ENCODE assay signal across 26 cellular contexts in the genomic region with DNA sequence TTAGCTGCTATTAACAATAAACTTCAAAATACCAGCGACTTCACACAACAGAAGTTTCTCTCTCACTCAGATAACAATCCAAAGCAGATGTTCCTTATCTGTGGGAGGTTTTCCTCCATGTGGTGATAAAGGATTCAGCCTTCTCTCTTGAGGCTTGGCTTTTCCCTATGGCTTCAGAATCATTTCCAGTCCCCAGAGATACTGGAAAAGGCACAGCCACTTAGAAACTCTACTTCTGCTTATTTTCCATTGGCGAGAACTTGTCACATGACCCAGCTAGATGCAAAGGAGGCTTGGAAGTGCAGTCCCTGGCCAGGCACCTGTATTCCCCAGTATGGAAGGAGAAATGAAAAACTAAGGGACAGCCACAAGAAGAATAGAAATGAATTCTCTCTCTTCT.
DNase-seq lines count a peak whose midpoint lies in the region; ATAC-seq, FAIRE-seq and TF ChIP-seq lines count a peak whose summit lies in the region.
"Had no signal": no experiment of that assay in that cellular context is flagged by ENCODE, and none has a peak within 500 bp of the region (broad histone marks: within the 10 kb centered on the region; RNA-seq: fewer than 3 reads in every experiment).

No MANE protein-coding gene starts in this region.

- POLR2A ChIA-PET in HepG2 (lab: Yijun Ruan, JAX), result no interaction called here
- POLR2A ChIA-PET in CD8-positive, alpha-beta memory T cell (lab: Charles Lee), result no interaction called here

- no peaks in the 10 kb centered on the region for H4K20me1 ChIP-seq in HepG2 (ENCODE audit: insufficient read depth, low read length)

- CTCF ChIA-PET in HepG2 (lab: Yijun Ruan, JAX; ENCODE audit: low intra/inter-chr PET ratio, low total read pairs), result no interaction called here
- CTCF ChIA-PET in CD8-positive, alpha-beta memory T cell (lab: Charles Lee), result interaction anchor here (1.1 kb wide), 1 partner anchor 40 kb away, joined by 3 read pairs; no protein-coding TSS in a partner anchor

- H3K4me1 ChIP-seq in HepG2 (ENCODE audit: insufficient read depth, low read length), result no peaks in the 10 kb centered on the region
- H3K4me1 ChIP-seq in right lobe of liver, result no peaks in the 10 kb centered on the region
- H3K4me1 ChIP-seq in upper lobe of left lung, result no peaks in the 10 kb centered on the region
- no peaks in the 10 kb centered on the region for H3K4me1 ChIP-seq in CD8-positive, alpha-beta memory T cell (ENCODE audit: insufficient read depth, low read length)
- no peaks in the 10 kb centered on the region for H3K4me1 ChIP-seq in body of pancreas

- H2AFZ ChIP-seq in HepG2 (ENCODE audit: low read length), result no peak overlapping the region

- ATAC-seq in HepG2 (no peak), right lobe of liver (no peak), upper lobe of left lung (ENCODE audit: low FRiP score in 2 of 2) (no peak), body of pancreas (no peak)
- ATAC-seq: heart right ventricle, Right ventricle myocardium inferior, T-cell had no signal

- no TSS peak for BruUV-seq in HepG2 (replicated peaks; lab: Mats Ljungman, UMichigan)

- no peak overlapping the region for H3K4me3 Mint-ChIP-seq in CD8-positive, alpha-beta memory T cell
- H3K4me3 Mint-ChIP-seq: activated T-cell treated with anti-CD3 and anti-CD28 coated beads, Interleukin-2, amount 50 U/mL, for 24 hours; neural crest cell; T-cell; type B pancreatic cell had no signal

- 0% methylated on average over 2 of the region's 2 CpGs for WGBS in HepG2 (ENCODE audit: low lambda C conversion rate)
- 39% methylated on average over 2 of the region's 2 CpGs for WGBS in right lobe of liver (ENCODE audit: insufficient coverage, low coverage, low lambda C conversion rate, missing lambda C conversion rate)
- 59 to 60% methylated on average over 2 of the region's 2 CpGs for WGBS in upper lobe of left lung, 2 donors
- 40 to 46% methylated on average over 2 of the region's 2 CpGs for WGBS in body of pancreas, 2 donors

- no peak overlapping the region for H3K4me3 ChIP-seq in HepG2 (replicated peaks in 1 of 3; ENCODE audit: insufficient read depth in 1 of 3, low read depth in 2 of 3, low read length in 3 of 3)
- no peak overlapping the region for H3K4me3 ChIP-seq in right lobe of liver
- H3K4me3 ChIP-seq in fibroblast of villous mesenchyme (ENCODE audit: low read depth, low read length), result no peak overlapping the region
- no peak overlapping the region for H3K4me3 ChIP-seq in upper lobe of left lung
- no peak overlapping the region for H3K4me3 ChIP-seq in CD8-positive, alpha-beta memory T cell (ENCODE audit: low read length)
- no peak overlapping the region for H3K4me3 ChIP-seq in body of pancreas
- H3K4me3 ChIP-seq: cardiac muscle cell, heart right ventricle, left ventricle myocardium inferior had no signal

- no peaks in the 10 kb centered on the region for H3K4me1 Mint-ChIP-seq in CD8-positive, alpha-beta memory T cell
- H3K4me1 Mint-ChIP-seq: neural crest cell, T-cell had no signal

- no peak for FAIRE-seq in HepG2 (lab: Jason Lieb, UNC)
- FAIRE-seq: GM19239, TTC549 had no signal

- intact Hi-C loops in HepG2 (cut with micrococcal nuclease; ENCODE audit: unreplicated experiment), result loop anchor here (5.0 kb wide), 1 partner anchor 1318 kb away; no protein-coding TSS in a partner anchor
- intact Hi-C loops in right lobe of liver (cut with DNase I), result no loop called here
- intact Hi-C loops in body of pancreas (cut with DNase I), result no loop called here

- TF ChIP-seq RAD21 in HepG2 (CRISPR knock-in tag; IDR thresholded peaks at IDR 0.05), result no peak

- H3K36me3 ChIP-seq in HepG2 (replicated peaks in 1 of 2; ENCODE audit: control insufficient read depth in 1 of 2, insufficient read depth in 2 of 2, low read length in 2 of 2) (no peaks in the 10 kb centered on the region), right lobe of liver (no peaks in the 10 kb centered on the region), upper lobe of left lung (no peaks in the 10 kb centered on the region), body of pancreas (replicated peaks in 1 of 2; ENCODE audit: insufficient read depth in 1 of 2, low read depth in 2 of 2) (no peaks in the 10 kb centered on the region)
- H3K36me3 ChIP-seq in CD8-positive, alpha-beta memory T cell (ENCODE audit: insufficient read depth, low read length), result no peaks in the 10 kb centered on the region
- H3K36me3 ChIP-seq: cardiac muscle cell, heart right ventricle, left ventricle myocardium inferior had no signal

- in situ Hi-C loops in HepG2 (cut with HindIII; ENCODE audit: extremely low pct_ligation_motif_present, low pct_unique_long_range_greater_than_20kb), result no loop called here

- H3K79me2 ChIP-seq in HepG2 (ENCODE audit: insufficient read depth, low read length), result no peaks in the 10 kb centered on the region

- H3K4me2 ChIP-seq in HepG2 (ENCODE audit: low read depth, low read length), result no peak overlapping the region

- TF ChIP-seq POLR2A in HepG2 (IDR thresholded peaks at IDR 0.05; ENCODE audit: insufficient read depth in 1 of 2, low read depth in 2 of 2, low read length in 2 of 2) (no peak), right lobe of liver (IDR thresholded peaks at IDR 0.05) (no peak), upper lobe of left lung (IDR thresholded peaks at IDR 0.05) (no peak), body of pancreas (IDR thresholded peaks at IDR 0.05) (no peak)

- H3K27me3 ChIP-seq in HepG2 (ENCODE audit: control insufficient read depth in 1 of 2, insufficient read depth in 2 of 2, low read length in 2 of 2), result no peaks in the 10 kb centered on the region
- H3K27me3 ChIP-seq in right lobe of liver, result no peaks in the 10 kb centered on the region
- no peaks in the 10 kb centered on the region for H3K27me3 ChIP-seq in upper lobe of left lung
- peaks cover 6% of the 10 kb centered on the region for H3K27me3 ChIP-seq in CD8-positive, alpha-beta memory T cell (ENCODE audit: insufficient read depth, low read length, poor library complexity, severe bottlenecking)
- no peaks in the 10 kb centered on the region for H3K27me3 ChIP-seq in body of pancreas
- H3K27me3 ChIP-seq: cardiac muscle cell had no signal

- H3K27me3 Mint-ChIP-seq in CD8-positive, alpha-beta memory T cell, result peaks cover 25 to 52% of the 10 kb centered on the region in 2 donors

- no peaks in the 10 kb centered on the region for H3K9me3 Mint-ChIP-seq in CD8-positive, alpha-beta memory T cell
- H3K9me3 Mint-ChIP-seq: activated T-cell treated with anti-CD3 and anti-CD28 coated beads, Interleukin-2, amount 50 U/mL, for 24 hours; T-cell; type B pancreatic cell had no signal

- TF ChIP-seq CTCF in HepG2 (CRISPR knock-in tag; IDR thresholded peaks at IDR 0.05) (no peak), right lobe of liver (IDR thresholded peaks at IDR 0.05) (no peak), fibroblast of villous mesenchyme (IDR thresholded peaks at IDR 0.05; ENCODE audit: insufficient read depth, low read depth, low read length) (no peak), upper lobe of left lung (IDR thresholded peaks at IDR 0.05) (no peak), body of pancreas (IDR thresholded peaks at IDR 0.05) (no peak)

- H3K27ac ChIP-seq in HepG2 (ENCODE audit: extremely low read length, insufficient read depth, low read length) (no peak overlapping the region), right lobe of liver (no peak overlapping the region), upper lobe of left lung (no peak overlapping the region), body of pancreas (no peak overlapping the region)
- H3K27ac ChIP-seq in CD8-positive, alpha-beta memory T cell (ENCODE audit: low read depth, low read length), result no peak overlapping the region
- H3K27ac ChIP-seq: cardiac muscle cell, heart right ventricle, HL-60, left ventricle myocardium inferior had no signal

- no peak for TF ChIP-seq EP300 in HepG2 (IDR thresholded peaks at IDR 0.05; ENCODE audit: low read depth in 2 of 2, low read length in 2 of 2)
- TF ChIP-seq EP300 in HepG2 (CRISPR knock-in tag; IDR thresholded peaks at IDR 0.05; ENCODE audit: borderline replicate concordance), result no peak
- TF ChIP-seq EP300 in upper lobe of left lung (IDR thresholded peaks at IDR 0.05), result no peak

- no peaks in the 10 kb centered on the region for H3K36me3 Mint-ChIP-seq in CD8-positive, alpha-beta memory T cell
- H3K36me3 Mint-ChIP-seq: T-cell, type B pancreatic cell had no signal

- DNase-seq in HepG2 (ENCODE audit: low spot score) (no peak), right lobe of liver (no peak), SK-N-DZ (ENCODE audit: low spot score) (peak; percentile 44), fibroblast of villous mesenchyme (ENCODE audit: low read depth) (peak; percentile 6), NCI-H2227 treated with DMSO at 0.1 percent for 48 hours (lab: John Stamatoyannopoulos, UW) (no peak), upper lobe of left lung (no peak), body of pancreas (no peak)
- no peak for DNase-seq in CD8-positive, alpha-beta memory T cell
- DNase-seq: activated CD8-positive, alpha-beta memory T cell treated with anti-CD3 and anti-CD28 coated beads for 24 hours; activated naive CD4-positive, alpha-beta T cell treated with Interleukin-2 at 50 U/mL for 16 hours; activated T-cell treated with anti-CD3 and anti-CD28 coated beads, Interleukin-2, amount 50 U/mL, for 24 hours; amniotic stem cell; DMS79; GOT3; heart right ventricle; left ventricle myocardium inferior; NCI-H526; T-cell had no signal

- H3K9me3 ChIP-seq in HepG2 (ENCODE audit: low read length), result no peaks in the 10 kb centered on the region
- H3K9me3 ChIP-seq in right lobe of liver, result no peaks in the 10 kb centered on the region
- H3K9me3 ChIP-seq in upper lobe of left lung, result no peaks in the 10 kb centered on the region
- H3K9me3 ChIP-seq in CD8-positive, alpha-beta memory T cell (ENCODE audit: low read length), result no peaks in the 10 kb centered on the region
- H3K9me3 ChIP-seq in body of pancreas, result no peaks in the 10 kb centered on the region
- H3K9me3 ChIP-seq: heart right ventricle, left ventricle myocardium inferior had no signal

- no peak overlapping the region for H3K27ac Mint-ChIP-seq in CD8-positive, alpha-beta memory T cell
- H3K27ac Mint-ChIP-seq: activated T-cell treated with anti-CD3 and anti-CD28 coated beads, Interleukin-2, amount 50 U/mL, for 24 hours; progenitor cell of endocrine pancreas; T-cell; type B pancreatic cell had no signal

- H3K9ac ChIP-seq in HepG2 (ENCODE audit: insufficient read depth, low read depth, low read length), result no peak overlapping the region

TF ChIP-seq in HepG2, 621 proteins besides CTCF, POLR2A, EP300 and RAD21:
- TF ChIP-seq ZNF33B (CRISPR knock-in tag; IDR thresholded peaks at IDR 0.05) (no peak), ZNF143 (CRISPR knock-in tag; IDR thresholded peaks at IDR 0.05) (peak; percentile 45; the same call in 1 of the 2 replicates)

Comparison
In these comparisons a context has a peak if more than half of its experiments do, and no peak if none do; other contexts are left out.
1. DNase-seq: peak in SK-N-DZ (single experiment) and fibroblast of villous mesenchyme (single experiment); none in HepG2 (single experiment), right lobe of liver (0 of 3), NCI-H2227 treated with DMSO at 0.1 percent for 48 hours (single experiment), upper lobe of left lung (0 of 2), CD8-positive, alpha-beta memory T cell (0 of 5) and body of pancreas (0 of 4).